In the genomic region with DNA sequence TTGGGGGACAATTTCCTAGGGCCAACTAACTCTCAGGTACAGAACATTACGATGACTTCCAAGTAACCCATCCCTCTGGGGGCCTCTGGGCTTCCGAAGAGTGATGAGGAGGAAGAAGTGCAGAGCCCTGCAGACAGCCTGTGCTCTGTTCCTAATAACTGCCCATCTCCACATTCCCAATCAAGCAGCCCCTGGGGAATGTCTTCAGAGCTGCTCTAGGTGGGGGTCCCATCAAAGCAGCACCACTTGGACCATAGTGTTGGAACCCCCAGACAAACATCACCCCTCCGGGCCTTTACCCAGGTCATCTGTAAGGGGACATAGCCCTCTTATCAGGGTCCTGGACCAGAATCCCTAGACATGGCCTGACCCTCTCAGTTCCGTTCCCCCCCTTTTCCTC, we compare ENCODE assay signal across 24 cellular contexts.
"Had no signal": no experiment of that assay in that cellular context is flagged by ENCODE, and none has a peak within 500 bp of the region (broad histone marks: within the 10 kb centered on the region; RNA-seq: fewer than 3 reads in every experiment).

No MANE protein-coding gene starts in this region.

- H3K79me2 ChIP-seq: hepatocyte, parathyroid adenoma had no signal

- H3K4me1 Mint-ChIP-seq: stimulated activated naive B cell treated with anti-CD40 and anti-IgM and Interleukin-4, amounts not matched to agents 10 μg/mL and 1 μg/mL and 100 μg/mL, for 72 hours had no signal

- H3K27me3 ChIP-seq: hepatocyte, right lobe of liver had no signal

- H3K27ac ChIP-seq: heart right ventricle, hepatocyte, left ventricle myocardium inferior, parathyroid adenoma, psoas muscle, right lobe of liver, suprapubic skin, thoracic aorta, tibial artery, upper lobe of right lung had no signal

- H3K27ac Mint-ChIP-seq: naive thymus-derived CD4-positive, alpha-beta T cell; natural killer cell treated with Interleukin-12 subunit alpha and Interleukin-12 subunit beta and Interleukin-15 and Interleukin-18, amount 100 ng/mL, for 72 hours; stimulated activated naive B cell treated with anti-CD40 and anti-IgM and Interleukin-4, amounts not matched to agents 10 μg/mL and 1 μg/mL and 100 μg/mL, for 72 hours had no signal

- ATAC-seq: heart right ventricle; left cardiac atrium; mucosa of descending colon; naive thymus-derived CD4-positive, alpha-beta T cell; psoas muscle; right lobe of liver; stimulated activated naive B cell treated with anti-CD40 and anti-IgM and Interleukin-4, amounts not matched to agents 10 μg/mL and 1 μg/mL and 100 μg/mL, for 72 hours; stimulated activated naive CD8-positive, alpha-beta T cell treated with anti-CD3 and anti-CD28 coated beads, Interleukin-15, Interleukin-2, amounts not matched to agents 100 U/mL and 50 U/mL, for 24 hours; upper lobe of right lung had no signal

- H3K36me3 ChIP-seq: heart right ventricle, left ventricle myocardium inferior, right lobe of liver, suprapubic skin, thoracic aorta, tibial artery, upper lobe of right lung had no signal

- H2AFZ ChIP-seq: hepatocyte, parathyroid adenoma had no signal

- H3K9me3 ChIP-seq: heart right ventricle, mucosa of descending colon, psoas muscle, right lobe of liver, suprapubic skin, thoracic aorta, upper lobe of right lung had no signal

- H3K4me2 ChIP-seq: hepatocyte, smooth muscle cell had no signal

- H3K36me3 Mint-ChIP-seq: stimulated activated naive B cell treated with anti-CD40 and anti-IgM and Interleukin-4, amounts not matched to agents 10 μg/mL and 1 μg/mL and 100 μg/mL, for 72 hours had no signal

- H3K4me3 ChIP-seq: heart right ventricle, hepatocyte, left ventricle myocardium inferior, lung, mucosa of descending colon, psoas muscle, right lobe of liver, smooth muscle cell, suprapubic skin, thoracic aorta, tibial artery, upper lobe of right lung had no signal

- H3K9ac ChIP-seq: parathyroid adenoma had no signal

- DNase-seq: heart right ventricle; left cardiac atrium; left ventricle myocardium inferior; mesendoderm; midbrain; mucosa of descending colon; naive thymus-derived CD4-positive, alpha-beta T cell; nucleus accumbens; psoas muscle; right lobe of liver; stimulated activated CD4-positive, alpha-beta T cell treated with anti-CD3 and anti-CD28 coated beads, Interleukin-1b, Interleukin-23, amount 100 ng/mL, for 48 hours; stimulated activated CD4-positive, alpha-beta T cell treated with anti-CD3 and anti-CD28 coated beads, Interleukin-2, amount 100 ng/mL, for 48 hours; stimulated activated naive B cell treated with anti-CD40 and anti-IgM and Interleukin-4, amounts not matched to agents 10 μg/mL and 1 μg/mL and 100 μg/mL, for 72 hours; stimulated activated naive CD8-positive, alpha-beta T cell treated with anti-CD3 and anti-CD28 coated beads, Interleukin-15, Interleukin-2, amounts not matched to agents 100 U/mL and 50 U/mL, for 24 hours; tibial artery; trophoblast cell; upper lobe of right lung had no signal

- H3K4me3 Mint-ChIP-seq: naive thymus-derived CD4-positive, alpha-beta T cell; natural killer cell treated with Interleukin-12 subunit alpha and Interleukin-12 subunit beta and Interleukin-15 and Interleukin-18, amount 100 ng/mL, for 72 hours; stimulated activated naive B cell treated with anti-CD40 and anti-IgM and Interleukin-4, amounts not matched to agents 10 μg/mL and 1 μg/mL and 100 μg/mL, for 72 hours had no signal

- H3K4me1 ChIP-seq: heart right ventricle, left ventricle myocardium inferior, parathyroid adenoma, psoas muscle, right lobe of liver, suprapubic skin, tibial artery, upper lobe of right lung had no signal
